In the genomic region with DNA sequence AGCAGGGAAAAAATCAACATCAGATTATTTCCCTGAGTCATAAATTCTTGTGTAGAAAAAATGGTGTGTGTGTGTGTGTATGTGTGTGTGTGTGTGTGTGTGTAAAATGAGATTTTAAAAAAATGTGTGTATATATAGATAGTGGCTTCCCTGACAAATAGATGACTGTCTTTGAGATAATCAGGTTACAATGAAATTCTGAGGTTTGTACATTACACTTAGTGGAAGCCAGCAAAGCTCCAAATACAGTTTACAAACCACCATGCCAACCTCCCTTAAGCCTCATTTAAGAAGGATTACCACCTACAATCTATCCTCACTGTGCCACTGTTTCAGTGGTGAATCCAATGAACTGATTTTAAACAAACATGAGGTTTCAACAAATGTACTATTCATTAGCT, we compare ENCODE assay signal across 21 cellular contexts.
DNase-seq lines count a peak whose midpoint lies in the region; ATAC-seq, FAIRE-seq and TF ChIP-seq lines count a peak whose summit lies in the region.
"Had no signal": no experiment of that assay in that cellular context is flagged by ENCODE, and none has a peak within 500 bp of the region (broad histone marks: within the 10 kb centered on the region; RNA-seq: fewer than 3 reads in every experiment).

No MANE protein-coding gene starts in this region.

- no peak overlapping the region for H3K9ac ChIP-seq in endothelial cell of umbilical vein (replicated peaks; ENCODE audit: extremely low read depth, insufficient read depth, low read length)

- in situ Hi-C loops in KBM-7 (cut with MboI; ENCODE audit: low pct_unique_long_range_greater_than_20kb, low sequenced_read_pairs) = no loop called here

- peaks cover 18% of the 10 kb centered on the region for H4K20me1 ChIP-seq in endothelial cell of umbilical vein (replicated peaks; ENCODE audit: control insufficient read depth, extremely low read depth, insufficient read depth, low read length)

- H3K36me3 ChIP-seq in endothelial cell of umbilical vein (ENCODE audit: control insufficient read depth in 2 of 2, extremely low read depth in 1 of 2, insufficient read depth in 2 of 2, low read length in 2 of 2) = no peaks in the 10 kb centered on the region
- H3K36me3 ChIP-seq: thoracic aorta had no signal

- CTCF ChIA-PET in endothelial cell of umbilical vein (lab: Charles Lee) = interaction anchor here (0.9 to 1.2 kb wide), 5 partner anchors 12 to 83 kb away, joined by 3 to 4 read pairs (median 4); no protein-coding TSS in a partner anchor
- CTCF ChIA-PET in activated CD4-positive, alpha-beta memory T cell treated with anti-CD3 and anti-CD28 coated beads, Interleukin-2, amount 10 ng/mL, durations not matched to agents 7 days and 5 days (lab: Charles Lee) = no interaction called here

- POLR2A ChIA-PET in endothelial cell of umbilical vein (lab: Charles Lee) = no interaction called here
- POLR2A ChIA-PET in activated CD4-positive, alpha-beta memory T cell treated with anti-CD3 and anti-CD28 coated beads, Interleukin-2, amount 10 ng/mL, durations not matched to agents 7 days and 5 days (lab: Charles Lee) = interaction anchor here (1.1 kb wide), 1 partner anchor 11 kb away, joined by 3 read pairs; no protein-coding TSS in a partner anchor

- H3K4me1 ChIP-seq in endothelial cell of umbilical vein (ENCODE audit: control insufficient read depth, extremely low read depth, insufficient read depth, low read length) = peaks cover 50% of the 10 kb centered on the region

- TF ChIP-seq POLR2A in endothelial cell of umbilical vein (IDR thresholded peaks at IDR 0.05; ENCODE audit: low read depth, low read length) = no peak

- H2AFZ ChIP-seq in endothelial cell of umbilical vein (ENCODE audit: low read depth, low read length) = no peak overlapping the region

- no peak overlapping the region for H3K4me2 ChIP-seq in endothelial cell of umbilical vein (ENCODE audit: insufficient read depth, low read length)

- H3K9me3 ChIP-seq in endothelial cell of umbilical vein (replicated peaks; ENCODE audit: control insufficient read depth, insufficient read depth, low read length) = no peaks in the 10 kb centered on the region
- H3K9me3 ChIP-seq: thoracic aorta had no signal

- no peak overlapping the region for H3K27ac ChIP-seq in endothelial cell of umbilical vein (ENCODE audit: insufficient read depth, low read depth, low read length)
- H3K27ac ChIP-seq: thoracic aorta had no signal

- peaks cover 2% of the 10 kb centered on the region for H3K9me1 ChIP-seq in endothelial cell of umbilical vein (replicated peaks; ENCODE audit: control insufficient read depth, extremely low read depth, insufficient read depth, low read length)

- no TSS peak for BruUV-seq in endothelial cell of umbilical vein (replicated peaks; lab: Mats Ljungman, UMichigan)

- ATAC-seq in activated naive CD4-positive, alpha-beta T cell treated with anti-CD3 and anti-CD28 coated beads, Interleukin-2, amount 50 U/mL, for 72 hours = no peak
- no peak for ATAC-seq in stimulated activated effector memory CD8-positive, alpha-beta T cell treated with anti-CD3 and anti-CD28 coated beads, Interleukin-12 subunit alpha, Interleukin-12 subunit beta, amount 100 ng/mL, for 72 hours
- ATAC-seq in HG03135 (IDR thresholded peaks at IDR 0.05; ENCODE audit: unreplicated experiment) = no peak
- ATAC-seq: activated CD8-positive, alpha-beta memory T cell treated with anti-CD3 and anti-CD28 coated beads, Interleukin-2, amount 10 ng/mL, durations not matched to agents 7 days and 5 days had no signal

- peaks cover 85% of the 10 kb centered on the region for H3K79me2 ChIP-seq in endothelial cell of umbilical vein (ENCODE audit: control insufficient read depth, insufficient read depth, low read length)

- H3K4me1 Mint-ChIP-seq in activated naive CD4-positive, alpha-beta T cell treated with anti-CD3 and anti-CD28 coated beads, Interleukin-2, amount 50 U/mL, for 24 hours = peaks cover 88% of the 10 kb centered on the region
- peaks cover 51% of the 10 kb centered on the region for H3K4me1 Mint-ChIP-seq in stimulated activated effector memory CD8-positive, alpha-beta T cell treated with anti-CD3 and anti-CD28 coated beads, Interleukin-12 subunit alpha, Interleukin-12 subunit beta, amount 100 ng/mL, for 72 hours
- H3K4me1 Mint-ChIP-seq in activated CD4-positive, alpha-beta memory T cell treated with anti-CD3 and anti-CD28 coated beads, Interleukin-2, amount 10 ng/mL, durations not matched to agents 7 days and 5 days = peaks cover 56% of the 10 kb centered on the region

- no peaks in the 10 kb centered on the region for H3K9me3 Mint-ChIP-seq in activated naive CD4-positive, alpha-beta T cell treated with anti-CD3 and anti-CD28 coated beads, Interleukin-2, amount 50 U/mL, for 24 hours
- no peaks in the 10 kb centered on the region for H3K9me3 Mint-ChIP-seq in activated naive CD4-positive, alpha-beta T cell treated with anti-CD3 and anti-CD28 coated beads, Interleukin-2, amount 50 U/mL, for 72 hours
- H3K9me3 Mint-ChIP-seq in stimulated activated effector memory CD8-positive, alpha-beta T cell treated with anti-CD3 and anti-CD28 coated beads, Interleukin-12 subunit alpha, Interleukin-12 subunit beta, amount 100 ng/mL, for 72 hours = no peaks in the 10 kb centered on the region
- H3K9me3 Mint-ChIP-seq in activated CD4-positive, alpha-beta memory T cell treated with anti-CD3 and anti-CD28 coated beads, Interleukin-2, amount 10 ng/mL, durations not matched to agents 7 days and 5 days = no peaks in the 10 kb centered on the region

- DNase-seq in activated naive CD4-positive, alpha-beta T cell treated with anti-CD3 and anti-CD28 coated beads, Interleukin-2, amount 50 U/mL, for 72 hours (ENCODE audit: low spot score in 2 of 2) = no peak
- DNase-seq in RPMI7951 (ENCODE audit: low read depth) = peak; percentile 7
- DNase-seq in endothelial cell of umbilical vein (ENCODE audit: low read depth, low spot score) = peak; percentile 13
- DNase-seq in stimulated activated effector memory CD8-positive, alpha-beta T cell treated with anti-CD3 and anti-CD28 coated beads, Interleukin-12 subunit alpha, Interleukin-12 subunit beta, amount 100 ng/mL, for 72 hours (ENCODE audit: low spot score in 2 of 2) = no peak
- DNase-seq in KBM-7 = no peak
- no peak for DNase-seq in activated CD4-positive, alpha-beta memory T cell treated with anti-CD3 and anti-CD28 coated beads, Interleukin-2, amount 10 ng/mL, durations not matched to agents 7 days and 5 days
- DNase-seq: activated CD4-positive, CD25-positive, alpha-beta regulatory T cell treated with anti-CD3 and anti-CD28 coated beads, Interleukin-2, amount 50 U/mL, for 72 hours; activated CD8-positive, alpha-beta memory T cell treated with anti-CD3 and anti-CD28 coated beads, Interleukin-2, amount 10 ng/mL, durations not matched to agents 7 days and 5 days; activated gamma-delta T cell treated with Interleukin-2 at 50 U/mL for 16 hours; aorta; cortex of kidney; DMS153; KG1; mesendoderm; NCI-H2029; NCI-H510A; T-helper 9 cell had no signal

- no peak for FAIRE-seq in endothelial cell of umbilical vein (lab: Jason Lieb, UNC)
- FAIRE-seq: H1 had no signal

- no peak overlapping the region for H3K4me3 ChIP-seq in endothelial cell of umbilical vein (replicated peaks in 1 of 3; ENCODE audit: insufficient read depth in 1 of 3, low read depth in 1 of 3, low read length in 3 of 3)
- H3K4me3 ChIP-seq: thoracic aorta had no signal

- intact Hi-C loops in endothelial cell of umbilical vein (cut with micrococcal nuclease) = no loop called here

- peak overlapping the region; percentile 77 for H3K27ac Mint-ChIP-seq in activated naive CD4-positive, alpha-beta T cell treated with anti-CD3 and anti-CD28 coated beads, Interleukin-2, amount 50 U/mL, for 24 hours
- no peak overlapping the region for H3K27ac Mint-ChIP-seq in activated naive CD4-positive, alpha-beta T cell treated with anti-CD3 and anti-CD28 coated beads, Interleukin-2, amount 50 U/mL, for 72 hours
- peak overlapping the region; percentile 78 for H3K27ac Mint-ChIP-seq in stimulated activated effector memory CD8-positive, alpha-beta T cell treated with anti-CD3 and anti-CD28 coated beads, Interleukin-12 subunit alpha, Interleukin-12 subunit beta, amount 100 ng/mL, for 72 hours
- H3K27ac Mint-ChIP-seq in activated CD4-positive, alpha-beta memory T cell treated with anti-CD3 and anti-CD28 coated beads, Interleukin-2, amount 10 ng/mL, durations not matched to agents 7 days and 5 days = no peak overlapping the region
- H3K27ac Mint-ChIP-seq: activated CD8-positive, alpha-beta memory T cell treated with anti-CD3 and anti-CD28 coated beads, Interleukin-2, amount 10 ng/mL, durations not matched to agents 7 days and 5 days had no signal

- TF ChIP-seq CTCF in endothelial cell of umbilical vein (IDR thresholded peaks at IDR 0.05; ENCODE audit: extremely low read depth in 1 of 2, insufficient read depth in 1 of 2, low read depth in 1 of 2, low read length in 2 of 2) = no peak

- no peaks in the 10 kb centered on the region for H3K36me3 Mint-ChIP-seq in activated naive CD4-positive, alpha-beta T cell treated with anti-CD3 and anti-CD28 coated beads, Interleukin-2, amount 50 U/mL, for 24 hours
- no peaks in the 10 kb centered on the region for H3K36me3 Mint-ChIP-seq in activated naive CD4-positive, alpha-beta T cell treated with anti-CD3 and anti-CD28 coated beads, Interleukin-2, amount 50 U/mL, for 72 hours
- no peaks in the 10 kb centered on the region for H3K36me3 Mint-ChIP-seq in stimulated activated effector memory CD8-positive, alpha-beta T cell treated with anti-CD3 and anti-CD28 coated beads, Interleukin-12 subunit alpha, Interleukin-12 subunit beta, amount 100 ng/mL, for 72 hours
- H3K36me3 Mint-ChIP-seq in activated CD4-positive, alpha-beta memory T cell treated with anti-CD3 and anti-CD28 coated beads, Interleukin-2, amount 10 ng/mL, durations not matched to agents 7 days and 5 days (ENCODE audit: low read depth) = no peaks in the 10 kb centered on the region
- H3K36me3 Mint-ChIP-seq: activated CD8-positive, alpha-beta memory T cell treated with anti-CD3 and anti-CD28 coated beads, Interleukin-2, amount 10 ng/mL, durations not matched to agents 7 days and 5 days had no signal

- no peaks in the 10 kb centered on the region for H3K27me3 Mint-ChIP-seq in activated naive CD4-positive, alpha-beta T cell treated with anti-CD3 and anti-CD28 coated beads, Interleukin-2, amount 50 U/mL, for 24 hours
- no peaks in the 10 kb centered on the region for H3K27me3 Mint-ChIP-seq in activated CD4-positive, alpha-beta memory T cell treated with anti-CD3 and anti-CD28 coated beads, Interleukin-2, amount 10 ng/mL, durations not matched to agents 7 days and 5 days
- H3K27me3 Mint-ChIP-seq: activated CD8-positive, alpha-beta memory T cell treated with anti-CD3 and anti-CD28 coated beads, Interleukin-2, amount 10 ng/mL, durations not matched to agents 7 days and 5 days had no signal

- H3K4me3 Mint-ChIP-seq in activated naive CD4-positive, alpha-beta T cell treated with anti-CD3 and anti-CD28 coated beads, Interleukin-2, amount 50 U/mL, for 24 hours = no peak overlapping the region
- peak overlapping the region; percentile 12 for H3K4me3 Mint-ChIP-seq in stimulated activated effector memory CD8-positive, alpha-beta T cell treated with anti-CD3 and anti-CD28 coated beads, Interleukin-12 subunit alpha, Interleukin-12 subunit beta, amount 100 ng/mL, for 72 hours
- H3K4me3 Mint-ChIP-seq in activated CD4-positive, alpha-beta memory T cell treated with anti-CD3 and anti-CD28 coated beads, Interleukin-2, amount 10 ng/mL, durations not matched to agents 7 days and 5 days = no peak overlapping the region
- H3K4me3 Mint-ChIP-seq: activated CD8-positive, alpha-beta memory T cell treated with anti-CD3 and anti-CD28 coated beads, Interleukin-2, amount 10 ng/mL, durations not matched to agents 7 days and 5 days had no signal

- no peaks in the 10 kb centered on the region for H3K27me3 ChIP-seq in endothelial cell of umbilical vein (ENCODE audit: control insufficient read depth in 2 of 2, insufficient read depth in 2 of 2, low read length in 2 of 2)

- dilution Hi-C loops in endothelial cell of umbilical vein (cut with MboI; ENCODE audit: extremely low pct_ligation_motif_present, low sequenced_read_pairs) = no loop called here

Comparison
In these comparisons a context has a peak if more than half of its experiments do, and no peak if none do; other contexts are left out.
1. H3K27ac Mint-ChIP-seq: peak in activated naive CD4-positive, alpha-beta T cell treated with anti-CD3 and anti-CD28 coated beads, Interleukin-2, amount 50 U/mL, for 24 hours (single experiment) and stimulated activated effector memory CD8-positive, alpha-beta T cell treated with anti-CD3 and anti-CD28 coated beads, Interleukin-12 subunit alpha, Interleukin-12 subunit beta, amount 100 ng/mL, for 72 hours (single experiment); none in activated naive CD4-positive, alpha-beta T cell treated with anti-CD3 and anti-CD28 coated beads, Interleukin-2, amount 50 U/mL, for 72 hours (0 of 2) and activated CD4-positive, alpha-beta memory T cell treated with anti-CD3 and anti-CD28 coated beads, Interleukin-2, amount 10 ng/mL, durations not matched to agents 7 days and 5 days (single experiment).
2. DNase-seq: peak in RPMI7951 (single experiment) and endothelial cell of umbilical vein (single experiment); none in activated naive CD4-positive, alpha-beta T cell treated with anti-CD3 and anti-CD28 coated beads, Interleukin-2, amount 50 U/mL, for 72 hours (0 of 2), stimulated activated effector memory CD8-positive, alpha-beta T cell treated with anti-CD3 and anti-CD28 coated beads, Interleukin-12 subunit alpha, Interleukin-12 subunit beta, amount 100 ng/mL, for 72 hours (0 of 2), KBM-7 (single experiment) and activated CD4-positive, alpha-beta memory T cell treated with anti-CD3 and anti-CD28 coated beads, Interleukin-2, amount 10 ng/mL, durations not matched to agents 7 days and 5 days (single experiment).